Comparison of ENCODE assay signal across 31 cellular contexts in the genomic region with DNA sequence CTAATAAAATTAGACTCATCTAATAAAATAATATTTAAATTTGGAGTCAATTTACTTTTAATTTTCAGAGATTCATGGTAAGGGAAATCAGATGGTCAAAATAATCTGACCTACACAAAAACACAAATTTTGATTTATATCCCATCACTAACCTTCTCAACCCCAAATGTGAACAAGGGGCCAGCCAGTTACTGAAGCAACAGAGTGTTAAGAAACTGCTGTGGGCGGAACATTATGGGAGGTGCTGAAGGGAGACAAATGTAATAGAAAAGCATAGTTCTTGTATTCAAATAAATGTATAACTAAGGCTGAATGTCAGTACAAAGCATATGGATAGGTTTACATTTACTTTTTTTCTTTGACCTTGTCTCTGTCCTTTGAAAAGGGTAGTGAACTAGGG. TPM values are rescaled to one million over a fixed set of nuclear protein-coding genes. Genes with fewer than 3 reads are reported as not detected.
"Had no signal": no experiment of that assay in that cellular context is flagged by ENCODE, and none has a peak within 500 bp of the region (broad histone marks: within the 10 kb centered on the region; RNA-seq: fewer than 3 reads in every experiment).

No MANE protein-coding gene starts in this region.

- H3K27me3 ChIP-seq: left lung, pancreas, stomach, suprapubic skin, tibial artery, upper lobe of right lung had no signal

- H3K4me3 ChIP-seq: left lung, lower lobe of right lung, pancreas, prostate gland, skin epidermis, stomach, suprapubic skin, thoracic aorta, tibial artery, upper lobe of right lung had no signal

- H3K27ac Mint-ChIP-seq: naive thymus-derived CD8-positive, alpha-beta T cell; nephron; stimulated activated naive B cell treated with anti-CD40 and anti-IgM and Interleukin-4, amounts not matched to agents 10 μg/mL and 1 μg/mL and 100 μg/mL, for 72 hours had no signal

- H3K9me3 Mint-ChIP-seq: naive thymus-derived CD8-positive, alpha-beta T cell; nephron; neural crest cell; stimulated activated naive B cell treated with anti-CD40 and anti-IgM and Interleukin-4, amounts not matched to agents 10 μg/mL and 1 μg/mL and 100 μg/mL, for 72 hours had no signal

- H3K36me3 Mint-ChIP-seq: naive thymus-derived CD8-positive, alpha-beta T cell; stimulated activated naive B cell treated with anti-CD40 and anti-IgM and Interleukin-4, amounts not matched to agents 10 μg/mL and 1 μg/mL and 100 μg/mL, for 72 hours had no signal

- ATAC-seq: left cardiac atrium; left lung; lower lobe of right lung; naive thymus-derived CD8-positive, alpha-beta T cell; pancreas; right cardiac atrium; sciatic nerve; stimulated activated naive B cell treated with anti-CD40 and anti-IgM and Interleukin-4, amounts not matched to agents 10 μg/mL and 1 μg/mL and 100 μg/mL, for 72 hours; stimulated activated naive CD8-positive, alpha-beta T cell treated with anti-CD3 and anti-CD28 coated beads, Interleukin-15, Interleukin-2, amounts not matched to agents 100 U/mL and 50 U/mL, for 24 hours; upper lobe of right lung had no signal

- H3K4me1 Mint-ChIP-seq: naive thymus-derived CD8-positive, alpha-beta T cell; neural crest cell had no signal

- H3K36me3 ChIP-seq: left lung, lower lobe of right lung, pancreas, prostate gland, stomach, suprapubic skin, thoracic aorta, tibial artery, upper lobe of right lung had no signal

- H3K4me3 Mint-ChIP-seq: naive thymus-derived CD8-positive, alpha-beta T cell; nephron; neural crest cell; stimulated activated naive B cell treated with anti-CD40 and anti-IgM and Interleukin-4, amounts not matched to agents 10 μg/mL and 1 μg/mL and 100 μg/mL, for 72 hours had no signal

- H3K9me3 ChIP-seq: left lung, lower lobe of right lung, pancreas, prostate gland, stomach, suprapubic skin, thoracic aorta, tibial artery, upper lobe of right lung had no signal

- H3K4me1 ChIP-seq: left lung, pancreas, upper lobe of right lung had no signal

- H3K27ac ChIP-seq: lower lobe of right lung, pancreas, stomach, thoracic aorta, tibial artery, upper lobe of right lung had no signal

- DNase-seq: islet precursor cell; kidney glomerular epithelial cell; left cardiac atrium; left lung; lower lobe of right lung; mammary epithelial cell; mesenchymal stem cell; naive thymus-derived CD8-positive, alpha-beta T cell; nucleus accumbens; pancreas; posterior cingulate gyrus; retina; right cardiac atrium; stimulated activated CD4-positive, alpha-beta T cell treated with anti-CD3 and anti-CD28 coated beads, Interleukin-12 subunit alpha, Interleukin-12 subunit beta, amount 100 ng/mL, for 4 hours; stimulated activated CD4-positive, alpha-beta T cell treated with anti-CD3 and anti-CD28 coated beads, Interleukin-15, amount 100 ng/mL, for 24 hours; stimulated activated CD4-positive, alpha-beta T cell treated with anti-CD3 and anti-CD28 coated beads, Interleukin-2, amount 100 ng/mL, for 24 hours; stimulated activated CD4-positive, alpha-beta T cell treated with anti-CD3 and anti-CD28 coated beads, Interleukin-4, amount 100 ng/mL, for 1 hour; stimulated activated naive B cell treated with anti-CD40 and anti-IgM and Interleukin-4, amounts not matched to agents 10 μg/mL and 1 μg/mL and 100 μg/mL, for 72 hours; stimulated activated naive CD8-positive, alpha-beta T cell treated with anti-CD3 and anti-CD28 coated beads, Interleukin-15, Interleukin-2, amounts not matched to agents 100 U/mL and 50 U/mL, for 24 hours; stomach; tibial artery; trophoblast cell; upper lobe of right lung had no signal

- FAIRE-seq: pancreas, urothelium cell line had no signal

RNA-seq across cellular contexts. Expression of a gene that starts 38.9 kb away (rescaled TPM):
- total RNA-seq: naive thymus-derived CD8-positive, alpha-beta T cell had no signal
- polyA plus RNA-seq: mammary epithelial cell; naive thymus-derived CD8-positive, alpha-beta T cell had no signal
